15 cellular contexts compared by ENCODE assay signal in the genomic region with DNA sequence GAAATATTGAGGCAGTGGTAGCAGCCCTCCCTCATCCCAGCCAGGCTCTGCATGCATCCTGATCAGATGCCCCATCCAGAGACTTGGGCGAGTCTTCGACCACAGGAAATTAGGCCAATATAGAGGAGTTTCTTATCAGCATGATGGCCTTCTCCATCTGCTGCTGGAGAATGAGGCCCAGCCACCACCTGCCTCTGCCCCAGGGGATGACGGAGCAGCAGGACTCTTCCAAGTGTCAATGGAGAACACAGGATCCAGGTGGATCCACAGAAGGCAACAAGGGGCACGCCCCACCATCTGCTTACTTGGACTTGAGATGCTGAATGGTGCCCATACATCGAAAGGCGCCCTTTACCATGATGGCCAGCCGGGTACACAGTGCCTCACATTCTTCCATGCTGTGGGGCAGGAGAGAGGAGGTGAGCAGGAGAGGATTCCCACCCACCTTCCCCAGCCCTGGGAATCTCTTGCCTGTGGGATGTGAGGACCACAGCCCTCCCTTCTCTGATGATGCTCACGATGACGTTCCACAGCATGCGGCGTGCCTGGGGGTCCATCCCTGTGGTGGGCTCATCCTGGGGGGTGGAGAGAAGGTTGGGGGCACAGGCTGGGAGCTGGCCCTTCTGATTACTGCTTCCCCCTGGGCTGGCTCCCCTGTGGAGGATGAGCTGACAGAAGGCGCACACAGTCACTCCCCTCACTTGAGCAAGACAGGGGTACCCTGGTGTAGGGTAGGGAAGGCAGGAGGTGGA.
"Had no signal": no experiment of that assay in that cellular context is flagged by ENCODE, and none has a peak within 500 bp of the region (broad histone marks: within the 10 kb centered on the region; RNA-seq: fewer than 3 reads in every experiment).

No MANE protein-coding gene starts in this region.

- H3K9me3 Mint-ChIP-seq: dendritic cell treated with granulocyte-macrophage colony-stimulating factor and Interleukin-4, amounts not matched to agents 40 ng/mL and 50 ng/mL, for 4 days; effector memory CD8-positive, alpha-beta T cell had no signal

- H3K4me1 ChIP-seq: heart left ventricle, spleen, stomach, testis had no signal

- H3K27ac ChIP-seq: heart left ventricle, spleen, stomach, testis had no signal

- H3K4me3 ChIP-seq: heart left ventricle, spleen, stomach, testis had no signal

- H3K27me3 ChIP-seq: heart left ventricle, testis had no signal

- H3K4me3 Mint-ChIP-seq: dendritic cell treated with granulocyte-macrophage colony-stimulating factor and Interleukin-4, amounts not matched to agents 40 ng/mL and 50 ng/mL, for 4 days; effector memory CD8-positive, alpha-beta T cell; immature natural killer cell had no signal

- H3K36me3 ChIP-seq: heart left ventricle, spleen, stomach had no signal

- DNase-seq: activated CD4-positive, alpha-beta T cell treated with anti-CD3 and anti-CD28 coated beads, Interleukin-2, amount 50 U/mL, for 1 hour; activated naive CD4-positive, alpha-beta T cell treated with Interleukin-2 at 50 U/mL for 16 hours; activated T-cell treated with anti-CD3 and anti-CD28 coated beads for 4 hours; anterior cingulate cortex; effector memory CD8-positive, alpha-beta T cell; foreskin melanocyte; heart left ventricle; immature natural killer cell; spleen; stomach; T-helper 2 cell; testis had no signal

- H3K27ac Mint-ChIP-seq: dendritic cell treated with granulocyte-macrophage colony-stimulating factor and Interleukin-4, amounts not matched to agents 40 ng/mL and 50 ng/mL, for 4 days; immature natural killer cell had no signal

- H3K9me3 ChIP-seq: heart left ventricle, spleen, stomach, testis had no signal

- ATAC-seq: activated CD4-positive, CD25-positive, alpha-beta regulatory T cell treated with anti-CD3 and anti-CD28 coated beads, Interleukin-2, amount 50 U/mL, for 24 hours; effector memory CD8-positive, alpha-beta T cell; sciatic nerve had no signal
